In genomic region chr2:97662386-97662894, GRCh38 we compare ENCODE assay signal across 8 cellular contexts. TPM values are rescaled to one million over a fixed set of nuclear protein-coding genes. Genes with fewer than 3 reads are reported as not detected.
DNase-seq lines count a peak whose midpoint lies in the region; ATAC-seq lines count a peak whose summit lies in the region.

No MANE protein-coding gene starts in this region.

- POLR2A ChIA-PET in activated CD4-positive, alpha-beta T cell treated with anti-CD3 and anti-CD28 coated beads, Interleukin-2, amount 10 ng/mL, durations not matched to agents 7 days and 5 days (lab: Charles Lee) = interaction anchor here (0.6 to 2.2 kb wide), 5 partner anchors 14 to 1169 kb away, joined by 3 to 9 read pairs (median 5); partner anchors contain the start of gene COX5B

- H3K4me1 Mint-ChIP-seq in activated CD4-positive, alpha-beta T cell treated with anti-CD3 and anti-CD28 coated beads, Interleukin-2, amount 10 ng/mL, durations not matched to agents 7 days and 5 days = peaks cover 29% of the 10 kb centered on the region
- H3K4me1 Mint-ChIP-seq in activated T-helper 1 cell treated with anti-CD3 and anti-CD28 coated beads, Interleukin-12 subunit alpha, Interleukin-12 subunit beta, Interleukin-2, Interleukin-4 antibody, amounts not matched to agents 30 ng/mL and 10 ng/mL and 1 ng/mL, durations not matched to agents 14 hours and 24 hours and 36 hours (ENCODE audit: low read depth) = peaks cover 34% of the 10 kb centered on the region
- peaks cover 31 to 41% of the 10 kb centered on the region in 2 donors for H3K4me1 Mint-ChIP-seq in immature natural killer cell

- ATAC-seq in GM18498 (IDR thresholded peaks at IDR 0.05; ENCODE audit: unreplicated experiment) = no peak

- H3K27ac Mint-ChIP-seq in activated CD4-positive, alpha-beta T cell treated with anti-CD3 and anti-CD28 coated beads, Interleukin-2, amount 10 ng/mL, durations not matched to agents 7 days and 5 days = peak overlapping the region; percentile 96
- H3K27ac Mint-ChIP-seq in activated T-helper 1 cell treated with anti-CD3 and anti-CD28 coated beads, Interleukin-12 subunit alpha, Interleukin-12 subunit beta, Interleukin-2, Interleukin-4 antibody, amounts not matched to agents 30 ng/mL and 10 ng/mL and 1 ng/mL, durations not matched to agents 14 hours and 24 hours and 36 hours = peak overlapping the region; percentile 96
- H3K27ac Mint-ChIP-seq in immature natural killer cell = peak overlapping the region; percentile 97 to 98 (median 97)

- intact Hi-C loops in activated T-helper 1 cell treated with anti-CD3 and anti-CD28 coated beads, Interleukin-12 subunit alpha, Interleukin-12 subunit beta, Interleukin-2, Interleukin-4 antibody, amounts not matched to agents 30 ng/mL and 10 ng/mL and 1 ng/mL, durations not matched to agents 14 hours and 24 hours and 36 hours (cut with micrococcal nuclease) = loop anchor here (1.0 to 10.0 kb wide), 6 partner anchors 51 to 1674 kb away; partner anchors contain the start of genes C2orf15, DUSP2, EIF5B and TXNDC9

- CTCF ChIA-PET in activated CD4-positive, alpha-beta T cell treated with anti-CD3 and anti-CD28 coated beads, Interleukin-2, amount 10 ng/mL, durations not matched to agents 7 days and 5 days (lab: Charles Lee) = interaction anchor here (0.6 to 7.6 kb wide), 11 partner anchors 8 to 719 kb away, joined by 3 to 75 read pairs (median 6); partner anchors contain the start of genes COX5B and ZAP70

- no peaks in the 10 kb centered on the region for H3K9me3 Mint-ChIP-seq in activated CD4-positive, alpha-beta T cell treated with anti-CD3 and anti-CD28 coated beads, Interleukin-2, amount 10 ng/mL, durations not matched to agents 7 days and 5 days
- H3K9me3 Mint-ChIP-seq in activated T-helper 1 cell treated with anti-CD3 and anti-CD28 coated beads, Interleukin-12 subunit alpha, Interleukin-12 subunit beta, Interleukin-2, Interleukin-4 antibody, amounts not matched to agents 30 ng/mL and 10 ng/mL and 1 ng/mL, durations not matched to agents 14 hours and 24 hours and 36 hours = no peaks in the 10 kb centered on the region
- no peaks in the 10 kb centered on the region for H3K9me3 Mint-ChIP-seq in immature natural killer cell

- H3K27me3 Mint-ChIP-seq in activated CD4-positive, alpha-beta T cell treated with anti-CD3 and anti-CD28 coated beads, Interleukin-2, amount 10 ng/mL, durations not matched to agents 7 days and 5 days = no peaks in the 10 kb centered on the region
- H3K27me3 Mint-ChIP-seq in activated T-helper 1 cell treated with anti-CD3 and anti-CD28 coated beads, Interleukin-12 subunit alpha, Interleukin-12 subunit beta, Interleukin-2, Interleukin-4 antibody, amounts not matched to agents 30 ng/mL and 10 ng/mL and 1 ng/mL, durations not matched to agents 14 hours and 24 hours and 36 hours (ENCODE audit: insufficient read depth) = no peaks in the 10 kb centered on the region
- peaks cover 2 to 7% (median 5%) of the 10 kb centered on the region in 3 donors for H3K27me3 Mint-ChIP-seq in immature natural killer cell (ENCODE audit: low read depth in 3 of 3)

- H3K36me3 Mint-ChIP-seq in activated CD4-positive, alpha-beta T cell treated with anti-CD3 and anti-CD28 coated beads, Interleukin-2, amount 10 ng/mL, durations not matched to agents 7 days and 5 days (ENCODE audit: low read depth) = peaks cover 25% of the 10 kb centered on the region
- H3K36me3 Mint-ChIP-seq in activated T-helper 1 cell treated with anti-CD3 and anti-CD28 coated beads, Interleukin-12 subunit alpha, Interleukin-12 subunit beta, Interleukin-2, Interleukin-4 antibody, amounts not matched to agents 30 ng/mL and 10 ng/mL and 1 ng/mL, durations not matched to agents 14 hours and 24 hours and 36 hours (ENCODE audit: low read depth) = peaks cover 22% of the 10 kb centered on the region
- peaks cover 0 to 7% (median 3%) of the 10 kb centered on the region in 3 donors for H3K36me3 Mint-ChIP-seq in immature natural killer cell

- H3K27ac ChIP-seq in temporal lobe (ENCODE audit: low read depth, low read length) = peak overlapping the region; percentile 85

- peak overlapping the region; percentile 95 for H3K4me3 Mint-ChIP-seq in activated CD4-positive, alpha-beta T cell treated with anti-CD3 and anti-CD28 coated beads, Interleukin-2, amount 10 ng/mL, durations not matched to agents 7 days and 5 days
- peak overlapping the region; percentile 94 for H3K4me3 Mint-ChIP-seq in activated T-helper 1 cell treated with anti-CD3 and anti-CD28 coated beads, Interleukin-12 subunit alpha, Interleukin-12 subunit beta, Interleukin-2, Interleukin-4 antibody, amounts not matched to agents 30 ng/mL and 10 ng/mL and 1 ng/mL, durations not matched to agents 14 hours and 24 hours and 36 hours
- H3K4me3 Mint-ChIP-seq in immature natural killer cell = peak overlapping the region; percentile 92 to 95 (median 93)

- no peak for DNase-seq in activated CD4-positive, alpha-beta T cell treated with anti-CD3 and anti-CD28 coated beads, Interleukin-2, amount 10 ng/mL, durations not matched to agents 7 days and 5 days
- no peak for DNase-seq in activated CD4-positive, alpha-beta T cell treated with anti-CD3 and anti-CD28 coated beads for 48 hours
- DNase-seq in activated T-helper 1 cell treated with anti-CD3 and anti-CD28 coated beads, Interleukin-12 subunit alpha, Interleukin-12 subunit beta, Interleukin-2, Interleukin-4 antibody, amounts not matched to agents 30 ng/mL and 10 ng/mL and 1 ng/mL, durations not matched to agents 14 hours and 24 hours and 36 hours (ENCODE audit: low spot score) = no peak
- DNase-seq in immature natural killer cell = peak in 1 of 3 donors; percentile 43
- no peak for DNase-seq in NCI-H2227 (lab: John Stamatoyannopoulos, UW; ENCODE audit: unreplicated experiment)
- no peak for DNase-seq in DMS114 treated with DMSO at 0.1 percent for 48 hours (lab: John Stamatoyannopoulos, UW; ENCODE audit: unreplicated experiment)

RNA-seq across cellular contexts. Expression of gene ACTR1B, which starts 1.4 kb away (rescaled TPM):
- total RNA-seq in activated CD4-positive, alpha-beta T cell treated with anti-CD3 and anti-CD28 coated beads, Interleukin-2, amount 10 ng/mL, durations not matched to agents 7 days and 5 days = 10 to 100 TPM; 62.9 to 68.3 TPM
- 101 and 102 TPM in 2 replicates for total RNA-seq in activated T-helper 1 cell treated with anti-CD3 and anti-CD28 coated beads, Interleukin-12 subunit alpha, Interleukin-12 subunit beta, Interleukin-2, Interleukin-4 antibody, amounts not matched to agents 30 ng/mL and 10 ng/mL and 1 ng/mL, durations not matched to agents 14 hours and 24 hours and 36 hours
- polyA plus RNA-seq in immature natural killer cell = 10 to 100 TPM; 15.3 to 19.3 (median 17.3) TPM
- total RNA-seq in temporal lobe = 25.8 TPM

RNA-seq across cellular contexts. Expression of gene C2orf92, which starts 7.1 kb away (rescaled TPM):
- 1 to 10 TPM; 7.2 to 7.4 TPM for total RNA-seq in activated CD4-positive, alpha-beta T cell treated with anti-CD3 and anti-CD28 coated beads, Interleukin-2, amount 10 ng/mL, durations not matched to agents 7 days and 5 days
- total RNA-seq in activated T-helper 1 cell treated with anti-CD3 and anti-CD28 coated beads, Interleukin-12 subunit alpha, Interleukin-12 subunit beta, Interleukin-2, Interleukin-4 antibody, amounts not matched to agents 30 ng/mL and 10 ng/mL and 1 ng/mL, durations not matched to agents 14 hours and 24 hours and 36 hours = 16.1 and 17.2 TPM in 2 replicates
- polyA plus RNA-seq in immature natural killer cell = under 1 TPM in 1 of 3 donors, not detected in 2; 0.37 TPM
- total RNA-seq in temporal lobe = 3.7 TPM

RNA-seq across cellular contexts. Expression of gene COX5B, which starts 16.6 kb away (rescaled TPM):
- 100 to 1,000 TPM; 183 to 196 TPM for total RNA-seq in activated CD4-positive, alpha-beta T cell treated with anti-CD3 and anti-CD28 coated beads, Interleukin-2, amount 10 ng/mL, durations not matched to agents 7 days and 5 days
- 228 and 241 TPM in 2 replicates for total RNA-seq in activated T-helper 1 cell treated with anti-CD3 and anti-CD28 coated beads, Interleukin-12 subunit alpha, Interleukin-12 subunit beta, Interleukin-2, Interleukin-4 antibody, amounts not matched to agents 30 ng/mL and 10 ng/mL and 1 ng/mL, durations not matched to agents 14 hours and 24 hours and 36 hours
- polyA plus RNA-seq in immature natural killer cell = 100 to 1,000 TPM; 326 to 501 (median 349) TPM
- total RNA-seq in temporal lobe = 134 TPM

RNA-seq across cellular contexts. Expression of gene ZAP70, which starts 50.9 kb away (rescaled TPM):
- 100 to 1,000 TPM; 302 to 337 TPM for total RNA-seq in activated CD4-positive, alpha-beta T cell treated with anti-CD3 and anti-CD28 coated beads, Interleukin-2, amount 10 ng/mL, durations not matched to agents 7 days and 5 days
- total RNA-seq in activated T-helper 1 cell treated with anti-CD3 and anti-CD28 coated beads, Interleukin-12 subunit alpha, Interleukin-12 subunit beta, Interleukin-2, Interleukin-4 antibody, amounts not matched to agents 30 ng/mL and 10 ng/mL and 1 ng/mL, durations not matched to agents 14 hours and 24 hours and 36 hours = 302 and 313 TPM in 2 replicates
- polyA plus RNA-seq in immature natural killer cell = 100 to 1,000 TPM; 219 to 329 (median 246) TPM
- 0.49 TPM for total RNA-seq in temporal lobe
